Comparison of ENCODE assay signal across 13 cellular contexts in the genomic region with DNA sequence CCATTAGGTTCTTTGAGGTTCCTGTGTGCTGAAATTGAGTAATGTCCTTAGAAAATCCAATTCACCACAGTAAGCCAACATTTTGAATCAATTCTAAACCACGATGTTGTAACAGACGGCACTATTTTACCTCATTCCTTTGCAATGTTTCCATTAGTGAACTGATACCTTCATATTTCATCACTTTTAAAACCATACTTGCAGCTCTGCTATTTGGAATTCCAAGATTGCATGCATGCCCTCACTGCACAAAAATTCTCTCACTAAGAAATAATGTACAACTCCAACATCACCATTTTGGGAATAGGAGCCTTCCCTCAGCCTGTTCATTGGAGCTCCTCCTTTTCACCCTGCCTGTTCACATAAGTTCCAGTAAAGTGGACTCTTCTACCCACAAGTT.
DNase-seq lines count a peak whose midpoint lies in the region; TF ChIP-seq lines count a peak whose summit lies in the region.
"Had no signal": no experiment of that assay in that cellular context is flagged by ENCODE, and none has a peak within 500 bp of the region (broad histone marks: within the 10 kb centered on the region; RNA-seq: fewer than 3 reads in every experiment).

No MANE protein-coding gene starts in this region.

- H3K9me3 ChIP-seq in trophoblast cell (ENCODE audit: insufficient read depth, low read depth, low read length) (peaks cover 3% of the 10 kb centered on the region), A673 (ENCODE audit: low read depth, low read length, poor library complexity, severe bottlenecking) (no peaks in the 10 kb centered on the region)
- H3K9me3 ChIP-seq in effector memory CD4-positive, alpha-beta T cell (ENCODE audit: control insufficient read depth, low read length), result no peaks in the 10 kb centered on the region
- H3K9me3 ChIP-seq: tibial artery had no signal

- H2AK5ac ChIP-seq in trophoblast cell (ENCODE audit: low read length), result no peak overlapping the region

- no peak overlapping the region for H2BK120ac ChIP-seq in trophoblast cell (ENCODE audit: insufficient read depth, low read length, poor library complexity)

- H3K27ac ChIP-seq in trophoblast cell (ENCODE audit: low read depth, low read length) (no peak overlapping the region), A673 (ENCODE audit: low read depth, low read length, poor library complexity, severe bottlenecking) (no peak overlapping the region)
- no peak overlapping the region for H3K27ac ChIP-seq in effector memory CD4-positive, alpha-beta T cell (ENCODE audit: insufficient read depth, low read length, poor library complexity, severe bottlenecking)

- H3K9ac ChIP-seq in trophoblast cell (ENCODE audit: low read length), result no peak overlapping the region

- H3K18ac ChIP-seq in trophoblast cell (ENCODE audit: low read length), result no peak overlapping the region

- peaks cover 7% of the 10 kb centered on the region for H3K79me1 ChIP-seq in trophoblast cell (ENCODE audit: low read length)

- WGBS in trophoblast cell (ENCODE audit: extremely low coverage, insufficient coverage, insufficient read length), result no CpG with 5 or more reads among the region's 2 CpGs

- CTCF ChIA-PET in A673 (lab: Charles Lee), result no interaction called here

- H3K14ac ChIP-seq in trophoblast cell (ENCODE audit: low read length), result no peak overlapping the region

- BruUV-seq in A673 (replicated peaks; lab: Mats Ljungman, UMichigan), result no TSS peak

- no peak overlapping the region for H2BK12ac ChIP-seq in trophoblast cell (ENCODE audit: low read length)

- no peaks in the 10 kb centered on the region for H3K79me2 ChIP-seq in trophoblast cell (ENCODE audit: control insufficient read depth, insufficient read depth, low read length, poor library complexity)

- no peak overlapping the region for H3K4ac ChIP-seq in trophoblast cell (ENCODE audit: low read depth, low read length)

- no peak overlapping the region for H4K91ac ChIP-seq in trophoblast cell (ENCODE audit: low read depth, low read length)

- TF ChIP-seq CTCF in epithelial cell of proximal tubule (conservative IDR thresholded peaks at IDR 0.05; ENCODE audit: low read depth, low read length), result no peak
- TF ChIP-seq CTCF in A673 (conservative IDR thresholded peaks at IDR 0.05; ENCODE audit: low read depth, low read length), result no peak

- H3K4me1 ChIP-seq in trophoblast cell (ENCODE audit: control insufficient read depth in 1 of 2, insufficient read depth in 2 of 2, low read length in 2 of 2), result peaks cover 4 to 7% of the 10 kb centered on the region in 2 experiments
- H3K4me1 ChIP-seq in A673 (ENCODE audit: insufficient read depth, low read length, poor library complexity, severe bottlenecking), result no peaks in the 10 kb centered on the region
- H3K4me1 ChIP-seq in effector memory CD4-positive, alpha-beta T cell (ENCODE audit: control insufficient read depth, insufficient read depth, low read length, poor library complexity, severe bottlenecking), result no peaks in the 10 kb centered on the region

- H3K36me3 ChIP-seq in trophoblast cell (ENCODE audit: control insufficient read depth in 1 of 2, insufficient read depth in 2 of 2, low read length in 2 of 2), result no peaks in the 10 kb centered on the region
- H3K36me3 ChIP-seq in A673 (ENCODE audit: insufficient read depth, low read length, poor library complexity, severe bottlenecking), result no peaks in the 10 kb centered on the region
- H3K36me3 ChIP-seq in effector memory CD4-positive, alpha-beta T cell (ENCODE audit: control insufficient read depth, insufficient read depth, low read length), result no peaks in the 10 kb centered on the region

- no peak overlapping the region for H3K4me3 ChIP-seq in epithelial cell of proximal tubule (ENCODE audit: low read depth, low read length)
- no peak overlapping the region for H3K4me3 ChIP-seq in trophoblast cell (ENCODE audit: low read depth, low read length)
- no peak overlapping the region for H3K4me3 ChIP-seq in A673 (ENCODE audit: low read depth, low read length, poor library complexity, severe bottlenecking)
- H3K4me3 ChIP-seq in effector memory CD4-positive, alpha-beta T cell (ENCODE audit: insufficient read depth, low read depth, low read length, poor library complexity, severe bottlenecking), result no peak overlapping the region
- H3K4me3 ChIP-seq: tibial artery had no signal

- H3K4me2 ChIP-seq in trophoblast cell (ENCODE audit: low read length), result no peak overlapping the region

- no peak overlapping the region for H3K23ac ChIP-seq in trophoblast cell (ENCODE audit: low read length)

- no peak overlapping the region for H4K8ac ChIP-seq in trophoblast cell (ENCODE audit: low read depth, low read length)

- H3K27me3 ChIP-seq in trophoblast cell (ENCODE audit: insufficient read depth, low read length), result no peaks in the 10 kb centered on the region
- H3K27me3 ChIP-seq in A673 (replicated peaks; ENCODE audit: insufficient read depth, low read depth, low read length, poor library complexity), result peaks cover 5% of the 10 kb centered on the region
- no peaks in the 10 kb centered on the region for H3K27me3 ChIP-seq in effector memory CD4-positive, alpha-beta T cell (replicated peaks; ENCODE audit: control insufficient read depth, insufficient read depth, low read length, poor library complexity, severe bottlenecking)
- H3K27me3 ChIP-seq: tibial artery had no signal

- POLR2A ChIA-PET in A673 (lab: Charles Lee; ENCODE audit: low non-redundant PET), result no interaction called here

- H4K12ac ChIP-seq in trophoblast cell (ENCODE audit: low read depth, low read length), result no peak overlapping the region

- no peak overlapping the region for H2BK5ac ChIP-seq in trophoblast cell (ENCODE audit: low read depth, low read length, poor library complexity)

- DNase-seq in Daoy (ENCODE audit: low read depth) (peak; percentile 39), NOMO-1 treated with DMSO at 0.1 percent for 48 hours (lab: John Stamatoyannopoulos, UW; ENCODE audit: unreplicated experiment) (peak; percentile 69), epithelial cell of proximal tubule (ENCODE audit: low read depth) (peak; percentile 41), trophoblast cell (peak; percentile 68 to 96), NCI-H82 treated with DMSO at 0.1 percent for 48 hours (lab: John Stamatoyannopoulos, UW; ENCODE audit: unreplicated experiment) (no peak), A673 (ENCODE audit: low spot score) (no peak), RPMI8226 (no peak)
- DNase-seq in effector memory CD4-positive, alpha-beta T cell, result no peak
- DNase-seq: Calu3; NCI-H1048; NK-92 treated with Interleukin-12 subunit alpha and Interleukin-12 subunit beta, amount 100 ng/mL, for 24 hours; stimulated activated CD4-positive, alpha-beta T cell treated with anti-CD3 and anti-CD28 coated beads, Interleukin-4, amount 100 ng/mL, for 4 hours; tibial artery had no signal

- intact Hi-C loops in A673 (cut with micrococcal nuclease; ENCODE audit: unreplicated experiment), result no loop called here

- no peak overlapping the region for H2AFZ ChIP-seq in trophoblast cell (ENCODE audit: insufficient read depth, low read length, poor library complexity)

Comparison
In these comparisons a context has a peak if more than half of its experiments do, and no peak if none do; other contexts are left out.
1. DNase-seq: peak in Daoy (single experiment), NOMO-1 treated with DMSO at 0.1 percent for 48 hours (single experiment), epithelial cell of proximal tubule (single experiment) and trophoblast cell (2 of 2); none in NCI-H82 treated with DMSO at 0.1 percent for 48 hours (single experiment), A673 (single experiment), effector memory CD4-positive, alpha-beta T cell (0 of 3) and RPMI8226 (single experiment).